In genomic region chr16:34064602-34065001, GRCh38 we compare ENCODE assay signal across 7 cellular contexts.
DNase-seq lines count a peak whose midpoint lies in the region; ATAC-seq, FAIRE-seq and TF ChIP-seq lines count a peak whose summit lies in the region.
"Not testable (repeated sequence)": the region's sequence is repeated elsewhere in the genome, so short reads cannot be mapped to it uniquely, and the experiment has no call there.

No MANE protein-coding gene starts in this region.

- not testable (repeated sequence) for H3K79me2 ChIP-seq in HepG2 (ENCODE audit: insufficient read depth, low read length)

- not testable (repeated sequence) for TF ChIP-seq EP300 in HepG2 (IDR thresholded peaks at IDR 0.05; ENCODE audit: low read depth in 2 of 2, low read length in 2 of 2); HepG2 (CRISPR knock-in tag; IDR thresholded peaks at IDR 0.05; ENCODE audit: borderline replicate concordance)

- POLR2A ChIA-PET in HepG2 (lab: Yijun Ruan, JAX), result not testable (repeated sequence)

- H3K4me2 ChIP-seq in HepG2 (ENCODE audit: low read depth, low read length), result not testable (repeated sequence)

- CTCF ChIA-PET in HepG2 (lab: Yijun Ruan, JAX; ENCODE audit: low intra/inter-chr PET ratio, low total read pairs), result not testable (repeated sequence)

- not testable (repeated sequence) for TF ChIP-seq POLR2A in HepG2 (IDR thresholded peaks at IDR 0.05; ENCODE audit: insufficient read depth in 1 of 2, low read depth in 2 of 2, low read length in 2 of 2)

- ATAC-seq in T-helper 17 cell, result peak; percentile 18
- ATAC-seq in foreskin keratinocyte, result peak; percentile 59
- peak in 6 of 8 donors; percentile 41 to 79 (median 50) for ATAC-seq in heart right ventricle
- ATAC-seq in HepG2, result peak; percentile 40; the same call in 1 of the 3 replicates
- ATAC-seq in natural killer cell treated with Interleukin-12 subunit alpha and Interleukin-12 subunit beta and Interleukin-15 and Interleukin-18, amount 100 ng/mL, for 72 hours, result peak; percentile 39 to 57
- ATAC-seq in stimulated activated memory B cell treated with anti-CD40 and anti-IgM and Interleukin-4, amounts not matched to agents 10 μg/mL and 1 μg/mL and 100 μg/mL, for 72 hours, result peak; percentile 47
- ATAC-seq in aorta (ENCODE audit: low FRiP score), result peak; percentile 82

- H3K27me3 ChIP-seq in foreskin keratinocyte; heart right ventricle; HepG2 (ENCODE audit: control insufficient read depth in 1 of 2, insufficient read depth in 2 of 2, low read length in 2 of 2); aorta (ENCODE audit: control insufficient read depth in 1 of 2, insufficient read depth in 2 of 2, low read length in 1 of 2): not testable (repeated sequence)

- H4K20me1 ChIP-seq in HepG2 (ENCODE audit: insufficient read depth, low read length), result not testable (repeated sequence)

- not testable (repeated sequence) for DNase-seq in T-helper 17 cell; foreskin keratinocyte; heart right ventricle; HepG2 (ENCODE audit: low spot score); natural killer cell treated with Interleukin-12 subunit alpha and Interleukin-12 subunit beta and Interleukin-15 and Interleukin-18, amount 100 ng/mL, for 72 hours (ENCODE audit: low spot score); aorta

- not testable (repeated sequence) for H3K9ac ChIP-seq in HepG2 (ENCODE audit: insufficient read depth, low read depth, low read length)

- H3K36me3 ChIP-seq in heart right ventricle; HepG2 (replicated peaks in 1 of 2; ENCODE audit: control insufficient read depth in 1 of 2, insufficient read depth in 2 of 2, low read length in 2 of 2); aorta (ENCODE audit: control insufficient read depth in 1 of 2, insufficient read depth in 2 of 2, low read length in 1 of 2): not testable (repeated sequence)

- not testable (repeated sequence) for TF ChIP-seq CTCF in foreskin keratinocyte (conservative IDR thresholded peaks at IDR 0.05); heart right ventricle (IDR thresholded peaks at IDR 0.05); HepG2 (CRISPR knock-in tag; IDR thresholded peaks at IDR 0.05)

- H3K36me3 Mint-ChIP-seq in T-helper 17 cell (ENCODE audit: low read depth), result not testable (repeated sequence)
- H3K36me3 Mint-ChIP-seq in natural killer cell treated with Interleukin-12 subunit alpha and Interleukin-12 subunit beta and Interleukin-15 and Interleukin-18, amount 100 ng/mL, for 72 hours, result peaks cover 47% of the 10 kb centered on the region
- H3K36me3 Mint-ChIP-seq in stimulated activated memory B cell treated with anti-CD40 and anti-IgM and Interleukin-4, amounts not matched to agents 10 μg/mL and 1 μg/mL and 100 μg/mL, for 72 hours, result peaks cover 17% of the 10 kb centered on the region

- H3K27ac ChIP-seq in foreskin keratinocyte; heart right ventricle; HepG2 (ENCODE audit: extremely low read length, insufficient read depth, low read length); aorta (ENCODE audit: low read depth in 1 of 2, low read length in 2 of 2): not testable (repeated sequence)

- not testable (repeated sequence) for TF ChIP-seq RAD21 in HepG2 (CRISPR knock-in tag; IDR thresholded peaks at IDR 0.05)

- H3K4me1 Mint-ChIP-seq in T-helper 17 cell; natural killer cell treated with Interleukin-12 subunit alpha and Interleukin-12 subunit beta and Interleukin-15 and Interleukin-18, amount 100 ng/mL, for 72 hours (ENCODE audit: low read depth in 2 of 2); stimulated activated memory B cell treated with anti-CD40 and anti-IgM and Interleukin-4, amounts not matched to agents 10 μg/mL and 1 μg/mL and 100 μg/mL, for 72 hours: not testable (repeated sequence)

- not testable (repeated sequence) for H3K27ac Mint-ChIP-seq in T-helper 17 cell; natural killer cell treated with Interleukin-12 subunit alpha and Interleukin-12 subunit beta and Interleukin-15 and Interleukin-18, amount 100 ng/mL, for 72 hours; stimulated activated memory B cell treated with anti-CD40 and anti-IgM and Interleukin-4, amounts not matched to agents 10 μg/mL and 1 μg/mL and 100 μg/mL, for 72 hours

- not testable (repeated sequence) for H3K27me3 Mint-ChIP-seq in T-helper 17 cell; natural killer cell treated with Interleukin-12 subunit alpha and Interleukin-12 subunit beta and Interleukin-15 and Interleukin-18, amount 100 ng/mL, for 72 hours; stimulated activated memory B cell treated with anti-CD40 and anti-IgM and Interleukin-4, amounts not matched to agents 10 μg/mL and 1 μg/mL and 100 μg/mL, for 72 hours

- BruUV-seq in HepG2 (replicated peaks; lab: Mats Ljungman, UMichigan), result not testable (repeated sequence)

- H3K4me1 ChIP-seq in foreskin keratinocyte; heart right ventricle; HepG2 (ENCODE audit: insufficient read depth, low read length); aorta (ENCODE audit: control insufficient read depth in 1 of 2, insufficient read depth in 2 of 2, low read length in 2 of 2): not testable (repeated sequence)

- 72 to 76% methylated on average over 2 of the region's 2 CpGs for WGBS in heart right ventricle, 2 donors
- 3% methylated on average over 2 of the region's 2 CpGs for WGBS in HepG2 (ENCODE audit: low lambda C conversion rate)
- 65 to 68% methylated on average over 2 of the region's 2 CpGs for WGBS in aorta, 2 donors

- not testable (repeated sequence) for H3K9me3 ChIP-seq in T-helper 17 cell (ENCODE audit: control insufficient read depth, low read length, poor library complexity, severe bottlenecking)
- H3K9me3 ChIP-seq in heart right ventricle (peaks cover 0 to 70% (median 11%) of the 10 kb centered on the region in 11 donors), HepG2 (ENCODE audit: low read length) (peaks cover 55% of the 10 kb centered on the region), aorta (ENCODE audit: control insufficient read depth, low read length) (peaks cover 11% of the 10 kb centered on the region)

- in situ Hi-C loops in HepG2 (cut with HindIII; ENCODE audit: extremely low pct_ligation_motif_present, low pct_unique_long_range_greater_than_20kb), result not testable (repeated sequence)

- intact Hi-C loops in heart right ventricle (cut with DNase I); HepG2 (cut with micrococcal nuclease; ENCODE audit: unreplicated experiment); aorta (cut with DNase I): not testable (repeated sequence)

- not testable (repeated sequence) for H2AFZ ChIP-seq in HepG2 (ENCODE audit: low read length)

- peaks cover 48% of the 10 kb centered on the region for H3K9me3 Mint-ChIP-seq in natural killer cell treated with Interleukin-12 subunit alpha and Interleukin-12 subunit beta and Interleukin-15 and Interleukin-18, amount 100 ng/mL, for 72 hours
- H3K9me3 Mint-ChIP-seq in stimulated activated memory B cell treated with anti-CD40 and anti-IgM and Interleukin-4, amounts not matched to agents 10 μg/mL and 1 μg/mL and 100 μg/mL, for 72 hours, result peaks cover 47% of the 10 kb centered on the region

- not testable (repeated sequence) for H3K4me3 ChIP-seq in heart right ventricle; HepG2 (replicated peaks in 1 of 3; ENCODE audit: insufficient read depth in 1 of 3, low read depth in 2 of 3, low read length in 3 of 3); aorta (ENCODE audit: low read length in 2 of 2)

- not testable (repeated sequence) for H3K4me3 Mint-ChIP-seq in T-helper 17 cell; natural killer cell treated with Interleukin-12 subunit alpha and Interleukin-12 subunit beta and Interleukin-15 and Interleukin-18, amount 100 ng/mL, for 72 hours; stimulated activated memory B cell treated with anti-CD40 and anti-IgM and Interleukin-4, amounts not matched to agents 10 μg/mL and 1 μg/mL and 100 μg/mL, for 72 hours

- FAIRE-seq in HepG2 (lab: Jason Lieb, UNC), result not testable (repeated sequence)

TF ChIP-seq in HepG2, 621 proteins besides CTCF, POLR2A, EP300 and RAD21:
- TF ChIP-seq PRDM15 (CRISPR knock-in tag; IDR thresholded peaks at IDR 0.05), result 0 out of 2 replicates have a peak, but pooled peaks have one; percentile 7

Comparison
In these comparisons a context has a peak if more than half of its experiments do, and no peak if none do; other contexts are left out.
1. ATAC-seq: peak in every context shown above with its lines; median percentile 82 in aorta; 59 in foreskin keratinocyte; 50 in heart right ventricle; 48 in natural killer cell treated with Interleukin-12 subunit alpha and Interleukin-12 subunit beta and Interleukin-15 and Interleukin-18, amount 100 ng/mL, for 72 hours; 47 in stimulated activated memory B cell treated with anti-CD40 and anti-IgM and Interleukin-4, amounts not matched to agents 10 μg/mL and 1 μg/mL and 100 μg/mL, for 72 hours; 40 in HepG2; 18 in T-helper 17 cell.